Comparison of ENCODE assay signal across 13 cellular contexts in genomic region chr3:116148881-116149530, GRCh38.
DNase-seq lines count a peak whose midpoint lies in the region; ATAC-seq and FAIRE-seq lines count a peak whose summit lies in the region.
"Had no signal": no experiment of that assay in that cellular context is flagged by ENCODE, and none has a peak within 500 bp of the region (broad histone marks: within the 10 kb centered on the region; RNA-seq: fewer than 3 reads in every experiment).

No MANE protein-coding gene starts in this region.

- ATAC-seq in GM21825 (IDR thresholded peaks at IDR 0.05; ENCODE audit: unreplicated experiment) = no peak
- no peak for ATAC-seq in GM18511 (IDR thresholded peaks at IDR 0.05; ENCODE audit: unreplicated experiment)

- no peak overlapping the region for H3K27ac Mint-ChIP-seq in activated CD4-positive, alpha-beta memory T cell treated with anti-CD3 and anti-CD28 coated beads for 36 hours

- H3K9me3 Mint-ChIP-seq in activated CD4-positive, alpha-beta memory T cell treated with anti-CD3 and anti-CD28 coated beads for 36 hours = peaks cover 4% of the 10 kb centered on the region

- CTCF ChIA-PET in activated CD4-positive, alpha-beta memory T cell treated with anti-CD3 and anti-CD28 coated beads for 36 hours (lab: Charles Lee) = no interaction called here

- H3K36me3 ChIP-seq in HUES64 (ENCODE audit: insufficient read depth, low read length) = no peaks in the 10 kb centered on the region
- H3K36me3 ChIP-seq in SJCRH30 = no peaks in the 10 kb centered on the region
- H3K36me3 ChIP-seq: BE2C had no signal

- no peak overlapping the region for H3K4me3 Mint-ChIP-seq in activated CD4-positive, alpha-beta memory T cell treated with anti-CD3 and anti-CD28 coated beads for 36 hours

- WGBS in HUES64 = 83% methylated on average over 4 of the region's 4 CpGs

- H3K27ac ChIP-seq in HUES64 (ENCODE audit: low read depth, low read length) = peak overlapping the region; percentile 22; the same call in 1 of the 2 replicates
- peak overlapping the region; percentile 81 for H3K27ac ChIP-seq in SJCRH30

- no peaks in the 10 kb centered on the region for H3K36me3 Mint-ChIP-seq in activated CD4-positive, alpha-beta memory T cell treated with anti-CD3 and anti-CD28 coated beads for 36 hours

- peak; percentile 91 for FAIRE-seq in islet of Langerhans (lab: Jason Lieb, UNC)

- H3K4me1 ChIP-seq in HUES64 (ENCODE audit: insufficient read depth, low read length) (peaks cover 31% of the 10 kb centered on the region), SJCRH30 (peaks cover 19% of the 10 kb centered on the region)
- H3K4me1 ChIP-seq: BE2C had no signal

- H3K4me1 Mint-ChIP-seq in activated CD4-positive, alpha-beta memory T cell treated with anti-CD3 and anti-CD28 coated beads for 36 hours (ENCODE audit: low read depth) = no peaks in the 10 kb centered on the region

- no peak overlapping the region for H3K9ac ChIP-seq in HUES64 (ENCODE audit: low read depth, low read length)

- H3K4me3 ChIP-seq in HUES64 (ENCODE audit: low read length) = no peak overlapping the region
- peak overlapping the region; percentile 7 for H3K4me3 ChIP-seq in SJCRH30

- POLR2A ChIA-PET in activated CD4-positive, alpha-beta memory T cell treated with anti-CD3 and anti-CD28 coated beads for 36 hours (lab: Charles Lee) = no interaction called here

- intact Hi-C loops in activated CD4-positive, alpha-beta memory T cell treated with anti-CD3 and anti-CD28 coated beads for 36 hours (cut with micrococcal nuclease) = no loop called here

- H3K9me3 ChIP-seq in HUES64 (ENCODE audit: insufficient read depth, low read depth, low read length) = peaks cover 25% of the 10 kb centered on the region; the same call in 1 of the 2 replicates
- 0 out of 2 replicates have a peak, but pooled peaks cover 9% of the 10 kb centered on the region for H3K9me3 ChIP-seq in SJCRH30 (replicated peaks)
- H3K9me3 ChIP-seq: BE2C had no signal

- DNase-seq in AG20443 (ENCODE audit: low spot score) = peak; percentile 16
- DNase-seq in SJCRH30 = peak; percentile 41 to 81
- DNase-seq in activated CD4-positive, alpha-beta memory T cell treated with anti-CD3 and anti-CD28 coated beads for 36 hours = no peak
- no peak for DNase-seq in GM19238 (ENCODE audit: insufficient read length, low spot score)
- DNase-seq: activated CD8-positive, alpha-beta memory T cell treated with anti-CD3 and anti-CD28 coated beads, Interleukin-2, amount 50 U/mL, for 48 hours; BE2C; islet precursor cell; occipital lobe; stimulated activated CD4-positive, alpha-beta T cell treated with anti-CD3 and anti-CD28 coated beads, Interleukin-4, amount 100 ng/mL, for 24 hours had no signal

- H3K27me3 ChIP-seq in HUES64 (ENCODE audit: insufficient read depth, low read length) = no peaks in the 10 kb centered on the region
- no peaks in the 10 kb centered on the region for H3K27me3 ChIP-seq in SJCRH30
- H3K27me3 ChIP-seq: BE2C had no signal

- no peaks in the 10 kb centered on the region for H3K27me3 Mint-ChIP-seq in activated CD4-positive, alpha-beta memory T cell treated with anti-CD3 and anti-CD28 coated beads for 36 hours

Comparison
In these comparisons a context has a peak if more than half of its experiments do, and no peak if none do; other contexts are left out.
1. DNase-seq: peak in AG20443 (single experiment) and SJCRH30 (2 of 2); none in activated CD4-positive, alpha-beta memory T cell treated with anti-CD3 and anti-CD28 coated beads for 36 hours (single experiment) and GM19238 (single experiment).